In the genomic region with DNA sequence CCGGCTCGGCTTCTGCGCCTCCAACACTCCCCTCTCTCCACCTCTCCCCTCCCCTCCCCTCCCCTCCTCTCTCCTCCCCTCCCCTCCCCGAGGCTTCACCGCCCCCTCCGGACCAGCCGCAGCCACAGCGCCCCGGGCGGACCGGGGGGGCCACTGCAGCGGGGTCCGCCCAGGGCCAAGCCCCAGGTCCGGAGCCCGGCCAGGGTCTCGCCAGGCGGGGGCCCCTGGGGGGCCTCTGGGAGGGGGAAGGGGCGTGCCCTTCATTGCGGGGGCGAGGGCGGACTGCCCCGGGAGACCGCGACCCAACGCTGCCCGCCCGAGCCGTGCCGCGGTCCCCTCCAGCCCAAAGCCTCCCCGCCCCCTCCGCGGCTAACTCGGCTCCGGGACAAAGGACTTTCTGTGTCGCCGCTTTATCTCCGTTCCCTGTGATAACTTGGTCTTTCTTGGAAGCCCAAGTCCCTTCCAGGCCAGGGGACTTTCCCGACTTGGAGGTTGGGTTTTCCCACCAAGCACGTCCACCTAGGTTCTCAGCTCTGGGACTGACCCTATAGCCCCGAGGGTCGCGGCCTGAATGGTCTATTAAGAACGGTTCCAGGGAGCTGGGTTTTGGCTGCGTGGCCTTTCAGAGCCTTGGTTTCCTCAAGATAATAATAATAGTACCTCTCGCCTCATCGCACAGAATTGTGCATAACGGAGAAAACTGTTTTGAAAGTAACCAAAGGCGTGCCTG, we compare ENCODE assay signal across 8 cellular contexts. TPM values are rescaled to one million over a fixed set of nuclear protein-coding genes. Genes with fewer than 3 reads are reported as not detected.
DNase-seq lines count a peak whose midpoint lies in the region; ATAC-seq and TF ChIP-seq lines count a peak whose summit lies in the region.

UBQLN4 (minus strand) TSS at position 29 of the 730 bp plus-strand sequence. CDS start 97 bp downstream, outside the sequence.

- peak; percentile 37 for ATAC-seq in GM21515 (IDR thresholded peaks at IDR 0.05; ENCODE audit: unreplicated experiment)

- peak within 1 kb of the TSS; percentile 99 for H3K27ac Mint-ChIP-seq in neural progenitor cell

- H3K9me3 Mint-ChIP-seq in neural progenitor cell: no peaks in the 10 kb centered on the region

- H3K9me2 ChIP-seq in Karpas-422 (replicated peaks; ENCODE audit: insufficient read depth, low read length): no peaks in the 10 kb centered on the region

- H3K79me2 ChIP-seq in Karpas-422 (ENCODE audit: low read length): peaks cover 42% of the 10 kb centered on the region
- H3K79me2 ChIP-seq in neural progenitor cell (ENCODE audit: low read depth): peaks cover 52% of the 10 kb centered on the region

- H3K4me2 ChIP-seq in Karpas-422 (ENCODE audit: low read depth, low read length, poor library complexity, severe bottlenecking): peak within 1 kb of the TSS; percentile 80
- peak within 1 kb of the TSS; percentile 88 for H3K4me2 ChIP-seq in neural progenitor cell

- peaks cover 6% of the 10 kb centered on the region; the same call in 1 of the 2 replicates for H4K20me1 ChIP-seq in Karpas-422 (ENCODE audit: insufficient read depth, low read depth, low read length)
- peaks cover 22% of the 10 kb centered on the region for H4K20me1 ChIP-seq in neural progenitor cell (ENCODE audit: low read depth)

- H3F3A ChIP-seq in neural progenitor cell (ENCODE audit: low read depth): peaks cover 13% of the 10 kb centered on the region

- peak within 1 kb of the TSS; percentile 33; the same call in 1 of the 2 replicates for H2AFZ ChIP-seq in Karpas-422 (ENCODE audit: low read length)
- peak within 1 kb of the TSS; percentile 94 for H2AFZ ChIP-seq in neural progenitor cell (replicated peaks)

- no peaks in the 10 kb centered on the region for H3K9me3 ChIP-seq in Karpas-422 (ENCODE audit: low read length)
- H3K9me3 ChIP-seq in neural progenitor cell (ENCODE audit: low read depth): no peaks in the 10 kb centered on the region

- H3K4me1 ChIP-seq in Karpas-422 (ENCODE audit: low read length) (peaks cover 19% of the 10 kb centered on the region), neural progenitor cell (peaks cover 5% of the 10 kb centered on the region)

- H3K9ac ChIP-seq in Karpas-422 (ENCODE audit: low read length): peak within 1 kb of the TSS; percentile 82
- H3K9ac ChIP-seq in neural progenitor cell: peak within 1 kb of the TSS; percentile 86

- H3K36me3 Mint-ChIP-seq in neural progenitor cell: peaks cover 25% of the 10 kb centered on the region

- peak within 1 kb of the TSS; percentile 92 for H3K4me3 ChIP-seq in Karpas-422 (ENCODE audit: low read length)
- peak within 1 kb of the TSS; percentile 96 for H3K4me3 ChIP-seq in fibroblast of villous mesenchyme (ENCODE audit: low read depth, low read length)
- peak within 1 kb of the TSS; percentile 90 for H3K4me3 ChIP-seq in neural progenitor cell

- H3K27ac ChIP-seq in Karpas-422 (ENCODE audit: low read length): peak within 1 kb of the TSS; percentile 91
- H3K27ac ChIP-seq in neural progenitor cell: peak within 1 kb of the TSS; percentile 92

- H3K4me3 Mint-ChIP-seq in neural progenitor cell: peak within 1 kb of the TSS; percentile 98

- TF ChIP-seq CTCF in fibroblast of villous mesenchyme (IDR thresholded peaks at IDR 0.05; ENCODE audit: insufficient read depth, low read depth, low read length): peak; percentile 47
- TF ChIP-seq CTCF in neural progenitor cell (IDR thresholded peaks at IDR 0.05): peak; percentile 57

- DNase-seq in COR-L47 (lab: John Stamatoyannopoulos, UW): peak; percentile 83
- DNase-seq in Karpas-422: peak; percentile 96
- DNase-seq in SHP77 (lab: John Stamatoyannopoulos, UW): peak; percentile 91 to 93
- peak; percentile 94 for DNase-seq in activated effector memory CD4-positive, alpha-beta T cell treated with anti-CD3 and anti-CD28 coated beads, Interleukin-2, amount 50 U/mL, for 16 hours
- DNase-seq in fibroblast of villous mesenchyme (ENCODE audit: low read depth): peak; percentile 89
- peak; percentile 96 for DNase-seq in neural progenitor cell (ENCODE audit: low spot score)
- peak; percentile 72 for DNase-seq in stromal cell of bone marrow (ENCODE audit: low read depth)

- peaks cover 17% of the 10 kb centered on the region for H3K27me3 Mint-ChIP-seq in neural progenitor cell (ENCODE audit: insufficient read depth, low read depth)

- H3K36me3 ChIP-seq in Karpas-422 (ENCODE audit: insufficient read depth, low read length) (peaks cover 8% of the 10 kb centered on the region; the same call in 1 of the 2 replicates), neural progenitor cell (no peaks in the 10 kb centered on the region)

- H3K27me3 ChIP-seq in Karpas-422 (ENCODE audit: low read length) (no peaks in the 10 kb centered on the region), neural progenitor cell (no peaks in the 10 kb centered on the region)

- H3K4me1 Mint-ChIP-seq in neural progenitor cell: peaks cover 23% of the 10 kb centered on the region

RNA-seq across cellular contexts. Expression of gene UBQLN4, which starts in this region (rescaled TPM):
- 29.1 and 37.9 TPM in 2 replicates for total RNA-seq in Karpas-422 (2014; rRNA removed; shearing (Covaris generic); ENCODE audit: low replicate concordance)
- total RNA-seq in fibroblast of villous mesenchyme (13.5 and 20.3 TPM in 2 replicates), neural progenitor cell (ENCODE audit: low replicate concordance) (43.7 and 64.9 TPM in 2 replicates)

Comparison
In these comparisons a context has a peak if more than half of its experiments do, and no peak if none do; other contexts are left out.
1. Peak in every context shown above with its lines: DNase-seq, ATAC-seq, H3K4me3 ChIP-seq and H3K27ac ChIP-seq.